In genomic region chr2:224929512-224929911, GRCh38 we compare ENCODE assay signal across 18 cellular contexts.
DNase-seq lines count a peak whose midpoint lies in the region; ATAC-seq and TF ChIP-seq lines count a peak whose summit lies in the region.
"Had no signal": no experiment of that assay in that cellular context is flagged by ENCODE, and none has a peak within 500 bp of the region (broad histone marks: within the 10 kb centered on the region; RNA-seq: fewer than 3 reads in every experiment).

No MANE protein-coding gene starts in this region.

- POLR2A ChIA-PET in Caco-2 (lab: Charles Lee) = no interaction called here

- in situ Hi-C loops in gastrocnemius medialis (cut with MboI; ENCODE audit: low sequenced_read_pairs in 4 of 4) = no loop called here

- DNase-seq in T-helper 1 cell = no peak
- no peak for DNase-seq in Caco-2
- DNase-seq in gastrocnemius medialis = no peak
- no peak for DNase-seq in cerebellar cortex (ENCODE audit: low spot score)
- DNase-seq: DND-41; NCI-H2171 treated with DMSO at 0.1 percent for 48 hours; NCI-H774; SK-N-SH; stimulated activated CD4-positive, alpha-beta T cell treated with anti-CD3 and anti-CD28 coated beads, Interleukin-4, amount 100 ng/mL, for 1 hour had no signal

- no peak for TF ChIP-seq POLR2A in gastrocnemius medialis (IDR thresholded peaks at IDR 0.05)

- H3K27me3 Mint-ChIP-seq in T-helper 1 cell treated with Interleukin-12 subunit alpha and Interleukin-12 subunit beta and Interleukin-4 antibody, amounts not matched to agents 30 μg/mL and 1 μg/mL, for 36 hours (ENCODE audit: low read depth) = no peaks in the 10 kb centered on the region
- H3K27me3 Mint-ChIP-seq in IgD-negative memory B cell (peaks cover 1% of the 10 kb centered on the region), Caco-2 (ENCODE audit: insufficient read depth, unreplicated experiment) (peaks cover 9% of the 10 kb centered on the region)
- no peaks in the 10 kb centered on the region for H3K27me3 Mint-ChIP-seq in activated naive CD8-positive, alpha-beta T cell

- H3K27ac ChIP-seq in neutrophil = peak overlapping the region; percentile 74
- no peak overlapping the region for H3K27ac ChIP-seq in gastrocnemius medialis
- H3K27ac ChIP-seq: 22Rv1, BLaER1 had no signal

- ATAC-seq in gastrocnemius medialis = no peak
- ATAC-seq: left lobe of liver, Panc1 had no signal

- BruUV-seq in Caco-2 (replicated peaks; lab: Mats Ljungman, UMichigan) = no TSS peak

- peak overlapping the region; percentile 94 for H3K27ac Mint-ChIP-seq in T-helper 1 cell treated with Interleukin-12 subunit alpha and Interleukin-12 subunit beta and Interleukin-4 antibody, amounts not matched to agents 30 μg/mL and 1 μg/mL, for 36 hours
- H3K27ac Mint-ChIP-seq in IgD-negative memory B cell (peak overlapping the region in 2 of 3 donors; percentile 79), Caco-2 (ENCODE audit: unreplicated experiment) (no peak overlapping the region)
- peak overlapping the region; percentile 98 for H3K27ac Mint-ChIP-seq in activated naive CD8-positive, alpha-beta T cell
- H3K27ac Mint-ChIP-seq: type B pancreatic cell had no signal

- H3K27me3 ChIP-seq in neutrophil (no peaks in the 10 kb centered on the region), Caco-2 (replicated peaks; ENCODE audit: control insufficient read depth, insufficient read depth, low read length) (no peaks in the 10 kb centered on the region), gastrocnemius medialis (no peaks in the 10 kb centered on the region)
- H3K27me3 ChIP-seq: BLaER1 had no signal

- H3K4me3 Mint-ChIP-seq in T-helper 1 cell treated with Interleukin-12 subunit alpha and Interleukin-12 subunit beta and Interleukin-4 antibody, amounts not matched to agents 30 μg/mL and 1 μg/mL, for 36 hours = peak overlapping the region; percentile 60
- H3K4me3 Mint-ChIP-seq in IgD-negative memory B cell (no peak overlapping the region), Caco-2 (ENCODE audit: unreplicated experiment) (no peak overlapping the region)
- H3K4me3 Mint-ChIP-seq in activated naive CD8-positive, alpha-beta T cell = peak overlapping the region; percentile 82
- H3K4me3 Mint-ChIP-seq: type B pancreatic cell had no signal

- CTCF ChIA-PET in Caco-2 (lab: Charles Lee) = no interaction called here

- H3K4me1 ChIP-seq in neutrophil (ENCODE audit: control insufficient read depth in 1 of 2, insufficient read depth in 1 of 2, low read depth in 1 of 2, low read length in 1 of 2) = peaks cover 30 to 67% of the 10 kb centered on the region in 2 experiments
- H3K4me1 ChIP-seq in Caco-2 = no peaks in the 10 kb centered on the region
- H3K4me1 ChIP-seq in gastrocnemius medialis = peaks cover 8 to 21% of the 10 kb centered on the region in 2 donors

- peaks cover 68% of the 10 kb centered on the region for H3K36me3 Mint-ChIP-seq in T-helper 1 cell treated with Interleukin-12 subunit alpha and Interleukin-12 subunit beta and Interleukin-4 antibody, amounts not matched to agents 30 μg/mL and 1 μg/mL, for 36 hours (ENCODE audit: low read depth)
- H3K36me3 Mint-ChIP-seq in IgD-negative memory B cell (peaks cover 6% of the 10 kb centered on the region), Caco-2 (ENCODE audit: insufficient read depth, unreplicated experiment) (no peaks in the 10 kb centered on the region)
- H3K36me3 Mint-ChIP-seq in activated naive CD8-positive, alpha-beta T cell = peaks cover 30% of the 10 kb centered on the region

- intact Hi-C loops in Caco-2 (cut with micrococcal nuclease; ENCODE audit: unreplicated experiment) = no loop called here
- intact Hi-C loops in gastrocnemius medialis (cut with DNase I; ENCODE audit: low total_unique reads) = no loop called here

- H3K36me3 ChIP-seq in neutrophil (no peaks in the 10 kb centered on the region), Caco-2 (ENCODE audit: control insufficient read depth, insufficient read depth, low read length) (no peaks in the 10 kb centered on the region), gastrocnemius medialis (no peaks in the 10 kb centered on the region)

- peaks cover 92% of the 10 kb centered on the region for H3K4me1 Mint-ChIP-seq in T-helper 1 cell treated with Interleukin-12 subunit alpha and Interleukin-12 subunit beta and Interleukin-4 antibody, amounts not matched to agents 30 μg/mL and 1 μg/mL, for 36 hours (ENCODE audit: low read depth)
- H3K4me1 Mint-ChIP-seq in IgD-negative memory B cell (peaks cover 67 to 92% (median 88%) of the 10 kb centered on the region in 3 donors), Caco-2 (ENCODE audit: low read depth, unreplicated experiment) (no peaks in the 10 kb centered on the region)
- H3K4me1 Mint-ChIP-seq in activated naive CD8-positive, alpha-beta T cell (ENCODE audit: low read depth) = peaks cover 100% of the 10 kb centered on the region

- H3K9me3 ChIP-seq in neutrophil (no peaks in the 10 kb centered on the region), Caco-2 (no peaks in the 10 kb centered on the region), gastrocnemius medialis (no peaks in the 10 kb centered on the region)
- H3K9me3 ChIP-seq: BLaER1, SK-N-SH had no signal

- TF ChIP-seq CTCF in neutrophil (IDR thresholded peaks at IDR 0.05) = no peak
- TF ChIP-seq CTCF in Caco-2 (IDR thresholded peaks at IDR 0.05; ENCODE audit: insufficient read depth in 1 of 2, low read depth in 1 of 2, low read length in 1 of 2, severe bottlenecking in 1 of 2, unreplicated experiment in 1 of 2) = no peak
- TF ChIP-seq CTCF in gastrocnemius medialis (IDR thresholded peaks at IDR 0.05 in 4 of 5, conservative IDR thresholded peaks at IDR 0.05 in 1 of 5) = no peak

- H3K9me3 Mint-ChIP-seq in T-helper 1 cell treated with Interleukin-12 subunit alpha and Interleukin-12 subunit beta and Interleukin-4 antibody, amounts not matched to agents 30 μg/mL and 1 μg/mL, for 36 hours = no peaks in the 10 kb centered on the region
- H3K9me3 Mint-ChIP-seq in IgD-negative memory B cell (no peaks in the 10 kb centered on the region), Caco-2 (ENCODE audit: unreplicated experiment) (no peaks in the 10 kb centered on the region)
- no peaks in the 10 kb centered on the region for H3K9me3 Mint-ChIP-seq in activated naive CD8-positive, alpha-beta T cell (ENCODE audit: low read depth)
- H3K9me3 Mint-ChIP-seq: type B pancreatic cell had no signal

- no peak overlapping the region for H3K4me3 ChIP-seq in neutrophil (ENCODE audit: low read depth in 1 of 2, low read length in 1 of 2)
- H3K4me3 ChIP-seq in Caco-2 (ENCODE audit: low read depth, low read length) = no peak overlapping the region
- H3K4me3 ChIP-seq in gastrocnemius medialis = no peak overlapping the region
- H3K4me3 ChIP-seq: BLaER1 had no signal

Comparison
In these comparisons a context has a peak if more than half of its experiments do, and no peak if none do; other contexts are left out.
1. H3K4me3 Mint-ChIP-seq: peak in T-helper 1 cell treated with Interleukin-12 subunit alpha and Interleukin-12 subunit beta and Interleukin-4 antibody, amounts not matched to agents 30 μg/mL and 1 μg/mL, for 36 hours (single experiment) and activated naive CD8-positive, alpha-beta T cell (single experiment); none in IgD-negative memory B cell (0 of 4) and Caco-2 (single experiment).